In genomic region chr11:19101803-19102520, GRCh38 we compare ENCODE assay signal across 20 cellular contexts. TPM values are rescaled to one million over a fixed set of nuclear protein-coding genes. Genes with fewer than 3 reads are reported as not detected.
DNase-seq lines count a peak whose midpoint lies in the region; ATAC-seq and TF ChIP-seq lines count a peak whose summit lies in the region.
"Had no signal": no experiment of that assay in that cellular context is flagged by ENCODE, and none has a peak within 500 bp of the region (broad histone marks: within the 10 kb centered on the region; RNA-seq: fewer than 3 reads in every experiment).

No MANE protein-coding gene starts in this region.

- peak overlapping the region in 1 of 2 donors; percentile 47 for H3K9ac ChIP-seq in colonic mucosa (ENCODE audit: low read depth in 2 of 2, low read length in 2 of 2)

- DNase-seq in NOMO-1 treated with DMSO at 0.1 percent for 48 hours (lab: John Stamatoyannopoulos, UW; ENCODE audit: unreplicated experiment), result peak; percentile 28
- no peak for DNase-seq in NOMO-1 treated with dmso at 0.1 percent for 144 hours (lab: John Stamatoyannopoulos, UW; ENCODE audit: unreplicated experiment)
- DNase-seq in NCI-H510A treated with DMSO at 0.1 percent for 48 hours (lab: John Stamatoyannopoulos, UW), result peak; percentile 30
- DNase-seq in colonic mucosa, result peak; percentile 38
- DNase-seq in transverse colon, result no peak
- DNase-seq in occipital lobe (lab: John Stamatoyannopoulos, UW), result no peak
- DNase-seq: activated CD4-positive, alpha-beta T cell treated with anti-CD3 and anti-CD28 coated beads for 48 hours; activated T-cell treated with anti-CD3 and anti-CD28 coated beads for 4 hours; H9; NK-92 treated with Interleukin-12 subunit alpha and Interleukin-12 subunit beta, amount 100 ng/mL, for 24 hours; ovary; stimulated activated naive CD4-positive, alpha-beta T cell; T-helper 9 cell had no signal

- intact Hi-C loops in colonic mucosa (cut with DNase I), result no loop called here
- intact Hi-C loops in transverse colon (cut with DNase I; ENCODE audit: low total_unique reads), result no loop called here

- no peaks in the 10 kb centered on the region for H3K36me3 ChIP-seq in colonic mucosa
- no peaks in the 10 kb centered on the region for H3K36me3 ChIP-seq in transverse colon
- H3K36me3 ChIP-seq: ovary, upper lobe of left lung had no signal

- H3K4me3 ChIP-seq in colonic mucosa (no peak overlapping the region), transverse colon (no peak overlapping the region)
- H3K4me3 ChIP-seq: GM12878, ovary, upper lobe of left lung had no signal

- H3K9me3 ChIP-seq in colonic mucosa (no peaks in the 10 kb centered on the region), transverse colon (no peaks in the 10 kb centered on the region)
- H3K9me3 ChIP-seq: upper lobe of left lung had no signal

- TF ChIP-seq EP300 in transverse colon (IDR thresholded peaks at IDR 0.05; ENCODE audit: low read depth), result no peak

- no peak for TF ChIP-seq POLR2A in transverse colon (IDR thresholded peaks at IDR 0.05)

- in situ Hi-C loops in transverse colon (cut with MboI; ENCODE audit: low pct_ligation_motif_present in 1 of 4, low pct_unique_long_range_greater_than_20kb in 1 of 4, low sequenced_read_pairs in 3 of 4), result no loop called here

- H3K27ac ChIP-seq in colonic mucosa (peak overlapping the region; percentile 59), transverse colon (peak overlapping the region; percentile 66 to 81 (median 68))
- H3K27ac ChIP-seq: ovary, upper lobe of left lung had no signal

- H3K27me3 ChIP-seq in colonic mucosa (no peaks in the 10 kb centered on the region), transverse colon (peaks cover 3% of the 10 kb centered on the region)
- H3K27me3 ChIP-seq: ovary, upper lobe of left lung had no signal

- H3K4me1 ChIP-seq in colonic mucosa (no peaks in the 10 kb centered on the region), transverse colon (peaks cover 0 to 36% (median 15%) of the 10 kb centered on the region in 4 donors)
- H3K4me1 ChIP-seq: upper lobe of left lung had no signal

- WGBS in transverse colon (ENCODE audit: low coverage in 1 of 2), 2 donors, result 15 to 31% methylated on average over 2 to 4 of the region's 4 CpGs

- ATAC-seq in HG02798 (IDR thresholded peaks at IDR 0.05; ENCODE audit: poor library complexity, unreplicated experiment) (no peak), GM18498 (IDR thresholded peaks at IDR 0.05; ENCODE audit: unreplicated experiment) (no peak)
- ATAC-seq: activated naive CD4-positive, alpha-beta T cell treated with anti-CD3 and anti-CD28 coated beads, Interleukin-2, amount 50 U/mL, for 72 hours; GM12878 had no signal

- no peak for TF ChIP-seq CTCF in colonic mucosa (IDR thresholded peaks at IDR 0.05)
- no peak for TF ChIP-seq CTCF in transverse colon (IDR thresholded peaks at IDR 0.05)

RNA-seq across cellular contexts. Expression of gene ZDHHC13, which starts 15.0 kb away (rescaled TPM):
- total RNA-seq in colonic mucosa (10 to 100 TPM; 30.8 to 35.0 TPM), transverse colon (10 to 100 TPM; 16.1 to 33.3 (median 28.3) TPM), occipital lobe (49.8 TPM)

RNA-seq across cellular contexts. Expression of gene MRGPRX2, which starts 41.4 kb away (rescaled TPM):
- total RNA-seq in colonic mucosa (not detected), transverse colon (not detected), occipital lobe (not detected)
- total RNA-seq: A673, H9, myocyte had no signal

Comparison
In these comparisons a context has a peak if more than half of its experiments do, and no peak if none do; other contexts are left out.
1. DNase-seq: peak in NOMO-1 treated with DMSO at 0.1 percent for 48 hours (single experiment), NCI-H510A treated with DMSO at 0.1 percent for 48 hours (single experiment) and colonic mucosa (single experiment); none in NOMO-1 treated with dmso at 0.1 percent for 144 hours (single experiment), transverse colon (single experiment) and occipital lobe (single experiment).